ENCODE assay signal across 8 cellular contexts in the genomic region with DNA sequence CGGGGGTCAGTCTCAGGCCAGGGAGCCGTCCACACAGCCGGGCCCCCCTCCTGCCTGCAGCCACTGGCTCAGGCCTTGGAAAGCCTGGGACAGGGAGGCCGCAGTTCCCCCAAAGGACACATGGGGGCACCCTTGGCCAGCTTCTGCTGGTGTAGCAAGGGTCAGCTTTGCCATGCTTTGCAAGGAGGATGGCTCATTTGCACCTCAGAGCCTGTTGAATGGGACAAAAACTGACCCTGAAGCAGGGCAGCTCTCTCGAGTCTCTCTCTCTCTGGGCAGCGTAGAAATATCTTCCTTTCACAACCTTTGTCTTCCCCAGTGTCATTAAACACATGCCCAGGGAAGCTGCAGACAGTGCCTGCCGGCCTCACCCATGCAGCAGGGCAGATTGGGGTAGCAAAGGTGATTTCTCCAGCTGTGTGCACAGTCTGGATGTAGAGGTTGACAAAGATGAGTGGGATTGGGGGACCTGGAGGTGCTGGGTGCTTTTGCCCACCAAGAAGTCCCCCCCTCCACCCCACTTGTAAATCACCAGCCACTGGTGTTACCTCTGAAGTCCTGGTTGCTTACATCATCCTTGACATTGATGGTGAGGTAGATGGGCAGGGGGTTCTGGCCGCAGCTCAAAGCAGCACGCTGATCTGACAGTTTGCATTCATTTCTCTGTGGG. TPM values are rescaled to one million over a fixed set of nuclear protein-coding genes. Genes with fewer than 3 reads are reported as not detected.
DNase-seq lines count a peak whose midpoint lies in the region; ATAC-seq, FAIRE-seq and TF ChIP-seq lines count a peak whose summit lies in the region.

No MANE protein-coding gene starts in this region.

- no peaks in the 10 kb centered on the region for H3K9me3 Mint-ChIP-seq in HFFc6
- H3K9me3 Mint-ChIP-seq in naive thymus-derived CD4-positive, alpha-beta T cell = no peaks in the 10 kb centered on the region

- TF ChIP-seq POLR2A in esophagus muscularis mucosa (IDR thresholded peaks at IDR 0.05; ENCODE audit: low read depth) = no peak

- CTCF ChIA-PET in naive thymus-derived CD4-positive, alpha-beta T cell (lab: Charles Lee) = interaction anchor here (0.8 to 2.4 kb wide), 8 partner anchors 8 to 94 kb away, joined by 3 to 12 read pairs (median 4); no protein-coding TSS in a partner anchor

- TF ChIP-seq CTCF in D721Med (IDR thresholded peaks at IDR 0.05; ENCODE audit: insufficient read depth, missing control alignments) (peak; percentile 94), HFFc6 (IDR thresholded peaks at IDR 0.05) (peak; percentile 96), OCI-LY3 (IDR thresholded peaks at IDR 0.05; ENCODE audit: low read depth, low read length) (peak; percentile 92), esophagus muscularis mucosa (IDR thresholded peaks at IDR 0.05) (peak in 2 of 3 experiments; percentile 94 to 95)

- H3K4me3 Mint-ChIP-seq in HFFc6 = no peak overlapping the region
- H3K4me3 Mint-ChIP-seq in naive thymus-derived CD4-positive, alpha-beta T cell = no peak overlapping the region

- no peak overlapping the region for H3K9ac ChIP-seq in OCI-LY3 (ENCODE audit: low read length)

- H3K36me3 Mint-ChIP-seq in HFFc6 (ENCODE audit: low read depth) = no peaks in the 10 kb centered on the region
- no peaks in the 10 kb centered on the region for H3K36me3 Mint-ChIP-seq in naive thymus-derived CD4-positive, alpha-beta T cell

- ATAC-seq in naive thymus-derived CD4-positive, alpha-beta T cell = peak; percentile 94
- no peak for ATAC-seq in GM21723 (IDR thresholded peaks at IDR 0.05; ENCODE audit: unreplicated experiment)

- H3K27me3 Mint-ChIP-seq in HFFc6 (ENCODE audit: insufficient read depth) = peaks cover 18% of the 10 kb centered on the region
- no peaks in the 10 kb centered on the region for H3K27me3 Mint-ChIP-seq in naive thymus-derived CD4-positive, alpha-beta T cell

- no peak overlapping the region for H2AFZ ChIP-seq in OCI-LY3 (ENCODE audit: low read depth, low read length)

- no peaks in the 10 kb centered on the region for H3K79me2 ChIP-seq in OCI-LY3 (ENCODE audit: low read length)

- H3K4me3 ChIP-seq in OCI-LY3 (ENCODE audit: low read length) (no peak overlapping the region), esophagus muscularis mucosa (no peak overlapping the region)
- no peak overlapping the region for H3K4me3 ChIP-seq in naive thymus-derived CD4-positive, alpha-beta T cell (ENCODE audit: low read length)

- DNase-seq in D721Med (ENCODE audit: insufficient read length, low spot score) (peak; percentile 86), HFFc6 (peak; percentile 56), activated T-cell treated with anti-CD3 and anti-CD28 coated beads for 4 hours (peak; percentile 86), esophagus muscularis mucosa (ENCODE audit: extremely low spot score) (no peak)
- peak; percentile 54 to 88 (median 74) for DNase-seq in naive thymus-derived CD4-positive, alpha-beta T cell
- peak; percentile 60 to 72 for DNase-seq in stimulated activated CD8-positive, alpha-beta memory T cell treated with anti-CD3 and anti-CD28 coated beads, Interleukin-7, amount 100 ng/mL, for 48 hours (ENCODE audit: extremely low read depth in 1 of 2, low read depth in 1 of 2)

- POLR2A ChIA-PET in naive thymus-derived CD4-positive, alpha-beta T cell (lab: Charles Lee) = no interaction called here

- FAIRE-seq in D721Med (lab: Jason Lieb, UNC) = no peak

- no peaks in the 10 kb centered on the region for H3K36me3 ChIP-seq in OCI-LY3 (replicated peaks; ENCODE audit: low read depth, low read length)
- no peaks in the 10 kb centered on the region for H3K36me3 ChIP-seq in esophagus muscularis mucosa
- H3K36me3 ChIP-seq in naive thymus-derived CD4-positive, alpha-beta T cell (ENCODE audit: control insufficient read depth in 2 of 3, insufficient read depth in 3 of 3, low read length in 3 of 3) = no peaks in the 10 kb centered on the region

- no peaks in the 10 kb centered on the region for H3K4me1 Mint-ChIP-seq in HFFc6 (ENCODE audit: low read depth)
- peaks cover 0 to 2% (median 0%) of the 10 kb centered on the region in 7 donors for H3K4me1 Mint-ChIP-seq in naive thymus-derived CD4-positive, alpha-beta T cell

- no peak overlapping the region for H3K27ac Mint-ChIP-seq in HFFc6
- H3K27ac Mint-ChIP-seq in naive thymus-derived CD4-positive, alpha-beta T cell = no peak overlapping the region

- no peaks in the 10 kb centered on the region for H4K20me1 ChIP-seq in OCI-LY3 (ENCODE audit: insufficient read depth, low read length)

- H3K27ac ChIP-seq in OCI-LY3 (ENCODE audit: low read length) (no peak overlapping the region), esophagus muscularis mucosa (replicated peaks in 1 of 4) (no peak overlapping the region)
- H3K27ac ChIP-seq in naive thymus-derived CD4-positive, alpha-beta T cell (ENCODE audit: low read depth, low read length) = no peak overlapping the region

- no peak overlapping the region for H3K4me2 ChIP-seq in OCI-LY3 (ENCODE audit: low read length)

- H3K9me3 ChIP-seq in OCI-LY3 (ENCODE audit: insufficient read depth, low read length) (no peaks in the 10 kb centered on the region), esophagus muscularis mucosa (no peaks in the 10 kb centered on the region)
- H3K9me3 ChIP-seq in naive thymus-derived CD4-positive, alpha-beta T cell (ENCODE audit: control insufficient read depth in 2 of 3, low read length in 3 of 3) = no peaks in the 10 kb centered on the region

- intact Hi-C loops in esophagus muscularis mucosa (cut with DNase I) = loop anchor here (2.0 kb wide), 3 partner anchors 69 to 147 kb away; no protein-coding TSS in a partner anchor
- intact Hi-C loops in naive thymus-derived CD4-positive, alpha-beta T cell (cut with micrococcal nuclease) = loop anchor here (1.0 kb wide), 4 partner anchors 70 to 482 kb away; no protein-coding TSS in a partner anchor

- H3K27me3 ChIP-seq in OCI-LY3 (ENCODE audit: low read depth, low read length) (peaks cover 7% of the 10 kb centered on the region; the same call in 1 of the 2 replicates), esophagus muscularis mucosa (no peaks in the 10 kb centered on the region)
- H3K27me3 ChIP-seq in naive thymus-derived CD4-positive, alpha-beta T cell (ENCODE audit: control insufficient read depth in 2 of 2, insufficient read depth in 2 of 2, low read length in 2 of 2) = no peaks in the 10 kb centered on the region

- no peak for TF ChIP-seq EP300 in esophagus muscularis mucosa (IDR thresholded peaks at IDR 0.05)

- H3K4me1 ChIP-seq in OCI-LY3 (ENCODE audit: low read length) (no peaks in the 10 kb centered on the region), esophagus muscularis mucosa (no peaks in the 10 kb centered on the region)
- no peaks in the 10 kb centered on the region for H3K4me1 ChIP-seq in naive thymus-derived CD4-positive, alpha-beta T cell (ENCODE audit: control insufficient read depth in 2 of 2, insufficient read depth in 2 of 2, low read length in 2 of 2)

- 15% methylated on average over 9 of the region's 9 CpGs for WGBS in esophagus muscularis mucosa

RNA-seq across cellular contexts. Expression of a gene that starts 17.4 kb away (rescaled TPM):
- 10 to 100 TPM; 14.1 to 21.8 (median 18.1) TPM for total RNA-seq in HFFc6 (2021; fragmentation: NEBNext Ultra II Directional; extraction: Animal tissue kit (Norgen Biotek cat#: 25700))
- total RNA-seq in esophagus muscularis mucosa = 10 to 100 TPM in 3 of 4 donors, 1 to 10 TPM in 1; 10.0 to 24.7 (median 21.7) TPM
- total RNA-seq in naive thymus-derived CD4-positive, alpha-beta T cell = 10 to 100 TPM; 10.4 to 48.3 (median 23.7) TPM
- polyA plus RNA-seq in naive thymus-derived CD4-positive, alpha-beta T cell = 1 to 10 TPM; 5.6 to 8.9 TPM

RNA-seq across cellular contexts. Expression of a gene that starts 31.1 kb away (rescaled TPM):
- not detected for total RNA-seq in HFFc6 (2021; fragmentation: NEBNext Ultra II Directional; extraction: Animal tissue kit (Norgen Biotek cat#: 25700))
- total RNA-seq in esophagus muscularis mucosa = not detected
- not detected for total RNA-seq in naive thymus-derived CD4-positive, alpha-beta T cell
- not detected for polyA plus RNA-seq in naive thymus-derived CD4-positive, alpha-beta T cell
